ENCODE assay signal across 11 cellular contexts in genomic region chr22:20174785-20175596, GRCh38. TPM values are rescaled to one million over a fixed set of nuclear protein-coding genes. Genes with fewer than 3 reads are reported as not detected.
A peak's percentile ranks its signal among the peaks of the same experiment; 100 is the strongest.
DNase-seq lines count a peak whose midpoint lies in the region; ATAC-seq and TF ChIP-seq lines count a peak whose summit lies in the region.
"Had no signal": no experiment of that assay in that cellular context is flagged by ENCODE, and none has a peak within 500 bp of the region (broad histone marks: within the 10 kb centered on the region; RNA-seq: fewer than 3 reads in every experiment).

No MANE protein-coding gene starts in this region.

- POLR2A ChIA-PET in AG04449 (lab: Yijun Ruan, JAX) (no interaction called here), HEK293T (lab: Yijun Ruan, JAX) (no interaction called here)

- H3K4me3 ChIP-seq in AG04449 (ENCODE audit: low read depth, low read length) = no peak overlapping the region
- H3K4me3 ChIP-seq: lung had no signal

- ATAC-seq in HG03432 (IDR thresholded peaks at IDR 0.05; ENCODE audit: unreplicated experiment) = no peak

- TF ChIP-seq CTCF in AG04449 (IDR thresholded peaks at IDR 0.05; ENCODE audit: insufficient read depth, low read length, missing control alignments) (peak; percentile 41), GM12874 (IDR thresholded peaks at IDR 0.05; ENCODE audit: insufficient read depth, low read depth, low read length) (0 out of 2 replicates have a peak, but pooled peaks have one; percentile 23)

- CTCF ChIA-PET in AG04449 (lab: Yijun Ruan, JAX) = interaction anchor here (0.8 to 4.3 kb wide), 10 partner anchors 8 to 115 kb away, joined by 3 to 14 read pairs (median 4); no protein-coding TSS in a partner anchor
- CTCF ChIA-PET in HEK293T (lab: Yijun Ruan, JAX) = interaction anchor here (0.8 to 1.8 kb wide), 3 partner anchors 64 to 84 kb away, joined by 3 to 4 read pairs (median 4); no protein-coding TSS in a partner anchor

- no peak for DNase-seq in AG04449 (ENCODE audit: low read depth, low spot score)
- DNase-seq in SK-N-DZ (ENCODE audit: low spot score) = peak; percentile 46
- DNase-seq in hepatic stellate cell (ENCODE audit: low spot score) = peak; percentile 57
- DNase-seq in HEK293T (ENCODE audit: extremely low spot score) = no peak
- DNase-seq in activated effector memory CD4-positive, alpha-beta T cell treated with anti-CD3 and anti-CD28 coated beads, Interleukin-2, amount 50 U/mL, for 16 hours = no peak
- no peak for DNase-seq in globus pallidus (ENCODE audit: low spot score)
- DNase-seq: COR-L47, NCI-H2029 had no signal

TF ChIP-seq in HEK293T, 16 proteins besides CTCF, POLR2A, EP300 and RAD21:
- no peak for TF ChIP-seq NFRKB (IDR thresholded peaks at IDR 0.05)
- no peak for TF ChIP-seq FOXA1 (IDR thresholded peaks at IDR 0.05)
- TF ChIP-seq FOXK2 (IDR thresholded peaks at IDR 0.05) = no peak
- TF ChIP-seq ZNF384 (IDR thresholded peaks at IDR 0.05) = no peak
- TF ChIP-seq L3MBTL2 (conservative IDR thresholded peaks at IDR 0.05) = no peak
- no peak for TF ChIP-seq ELF4 (IDR thresholded peaks at IDR 0.05)
- TF ChIP-seq HDGF (IDR thresholded peaks at IDR 0.05; ENCODE audit: borderline replicate concordance) = no peak
- no peak for TF ChIP-seq SUZ12 (IDR thresholded peaks at IDR 0.05)
- no peak for TF ChIP-seq TARDBP (IDR thresholded peaks at IDR 0.05)

RNA-seq across cellular contexts. Expression of gene CCDC188, which starts 24.1 kb away (rescaled TPM):
- 4.8 and 7.7 TPM in 2 replicates for polyA plus RNA-seq in SK-N-DZ (2014; cell fraction: cytosol; rRNA removed)
- polyA plus RNA-seq in SK-N-DZ (2014; cell fraction: nucleus; rRNA removed) = 13.0 and 26.0 TPM in 2 replicates

RNA-seq across cellular contexts. Expression of gene ZDHHC8, which starts 43.4 kb away (rescaled TPM):
- 10.4 and 14.8 TPM in 2 replicates for polyA plus RNA-seq in SK-N-DZ (2014; cell fraction: cytosol; rRNA removed)
- polyA plus RNA-seq in SK-N-DZ (2014; cell fraction: nucleus; rRNA removed) = 110 and 161 TPM in 2 replicates

RNA-seq across cellular contexts. Expression of gene TRMT2A, which starts 58.0 kb away (rescaled TPM):
- polyA plus RNA-seq in SK-N-DZ (2014; cell fraction: cytosol; rRNA removed) = 46.2 and 86.0 TPM in 2 replicates
- 526 and 564 TPM in 2 replicates for polyA plus RNA-seq in SK-N-DZ (2014; cell fraction: nucleus; rRNA removed)

RNA-seq across cellular contexts. Expression of gene RANBP1, which starts 59.1 kb away (rescaled TPM):
- 1,231 and 1,346 TPM in 2 replicates for polyA plus RNA-seq in SK-N-DZ (2014; cell fraction: cytosol; rRNA removed)
- polyA plus RNA-seq in SK-N-DZ (2014; cell fraction: nucleus; rRNA removed) = 922 and 1,167 TPM in 2 replicates

Comparison
In these comparisons a context has a peak if more than half of its experiments do, and no peak if none do; other contexts are left out.
1. DNase-seq: peak in SK-N-DZ (single experiment) and hepatic stellate cell (single experiment); none in AG04449 (single experiment), HEK293T (single experiment), activated effector memory CD4-positive, alpha-beta T cell treated with anti-CD3 and anti-CD28 coated beads, Interleukin-2, amount 50 U/mL, for 16 hours (single experiment) and globus pallidus (single experiment).